ENCODE assay signal across 26 cellular contexts in the genomic region with DNA sequence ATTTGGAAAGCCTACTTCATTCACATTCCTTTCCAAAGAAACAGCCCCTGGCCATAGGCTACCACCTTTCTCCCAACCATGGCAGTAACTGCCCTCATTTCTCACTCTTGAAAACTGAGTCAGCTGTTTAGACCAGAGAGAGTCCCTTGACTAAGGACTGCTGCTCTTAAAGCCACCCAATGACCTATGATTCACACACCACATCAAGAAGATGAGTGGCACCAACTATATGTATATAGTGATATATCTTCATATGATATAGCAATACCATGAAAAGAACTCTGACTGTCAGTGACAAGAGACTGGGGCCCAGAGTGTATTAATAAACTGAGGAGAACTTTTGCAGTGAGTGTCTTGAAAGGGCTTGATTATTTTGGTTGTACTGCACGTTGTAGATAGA.
"Had no signal": no experiment of that assay in that cellular context is flagged by ENCODE, and none has a peak within 500 bp of the region (broad histone marks: within the 10 kb centered on the region; RNA-seq: fewer than 3 reads in every experiment).

No MANE protein-coding gene starts in this region.

- H3K27ac ChIP-seq: brain microvascular endothelial cell, coronary artery, dorsolateral prefrontal cortex had no signal

- DNase-seq: activated CD4-positive, alpha-beta T cell treated with anti-CD3 and anti-CD28 coated beads for 48 hours; activated CD4-positive, alpha-beta T cell treated with anti-CD3 and anti-CD28 coated beads, Interleukin-2, amount 50 U/mL, for 1 hour; activated CD4-positive, alpha-beta T cell treated with anti-CD3 and anti-CD28 coated beads, Interleukin-2, amount 50 U/mL, for 48 hours; activated CD4-positive, CD25-positive, alpha-beta regulatory T cell; activated CD4-positive, CD25-positive, alpha-beta regulatory T cell treated with anti-CD3 and anti-CD28 coated beads, Interleukin-2, amount 50 U/mL, for 72 hours; activated CD8-positive, alpha-beta memory T cell treated with anti-CD3 and anti-CD28 coated beads, Interleukin-2, amount 50 U/mL, for 48 hours; activated gamma-delta T cell; activated naive CD4-positive, alpha-beta T cell treated with anti-CD3 and anti-CD28 coated beads, Interleukin-2, amount 50 U/mL, for 16 hours; activated naive CD4-positive, alpha-beta T cell treated with Interleukin-2 at 50 U/mL for 16 hours; activated naive CD8-positive, alpha-beta T cell treated with anti-CD3 and anti-CD28 coated beads, Interleukin-2, amount 10 ng/mL, durations not matched to agents 7 days and 5 days; activated T-cell treated with anti-CD3 and anti-CD28 coated beads for 4 hours; activated T-cell treated with anti-CD3 and anti-CD28 coated beads, Interleukin-2, amount 50 U/mL, for 24 hours; amniotic stem cell; anterior cingulate cortex; brain microvascular endothelial cell; dorsolateral prefrontal cortex; effector memory CD4-positive, alpha-beta T cell; endodermal cell; foreskin fibroblast; head of caudate nucleus; T-helper 2 cell had no signal

- ATAC-seq: esophagus mucosa had no signal

- H3K36me3 ChIP-seq: brain microvascular endothelial cell had no signal

- H3K4me3 Mint-ChIP-seq: activated naive CD8-positive, alpha-beta T cell treated with anti-CD3 and anti-CD28 coated beads, Interleukin-2, amount 10 ng/mL, durations not matched to agents 7 days and 5 days; activated T-cell treated with anti-CD3 and anti-CD28 coated beads, Interleukin-2, amount 50 U/mL, for 24 hours; activated T-helper 1 cell treated with anti-CD3 and anti-CD28 coated beads, Interleukin-12 subunit alpha, Interleukin-12 subunit beta, Interleukin-2, Interleukin-4 antibody, amounts not matched to agents 30 ng/mL and 10 ng/mL and 1 ng/mL, durations not matched to agents 14 hours and 24 hours and 36 hours; central memory CD8-positive, alpha-beta T cell; dendritic cell treated with granulocyte-macrophage colony-stimulating factor and Interleukin-4, amounts not matched to agents 40 ng/mL and 50 ng/mL, for 4 days; endodermal cell had no signal

- H3K9me3 Mint-ChIP-seq: activated naive CD8-positive, alpha-beta T cell treated with anti-CD3 and anti-CD28 coated beads, Interleukin-2, amount 10 ng/mL, durations not matched to agents 7 days and 5 days; activated T-cell treated with anti-CD3 and anti-CD28 coated beads, Interleukin-2, amount 50 U/mL, for 24 hours; activated T-helper 1 cell treated with anti-CD3 and anti-CD28 coated beads, Interleukin-12 subunit alpha, Interleukin-12 subunit beta, Interleukin-2, Interleukin-4 antibody, amounts not matched to agents 30 ng/mL and 10 ng/mL and 1 ng/mL, durations not matched to agents 14 hours and 24 hours and 36 hours; central memory CD8-positive, alpha-beta T cell; dendritic cell treated with granulocyte-macrophage colony-stimulating factor and Interleukin-4, amounts not matched to agents 40 ng/mL and 50 ng/mL, for 4 days; endodermal cell had no signal

- H3K36me3 Mint-ChIP-seq: activated naive CD8-positive, alpha-beta T cell treated with anti-CD3 and anti-CD28 coated beads, Interleukin-2, amount 10 ng/mL, durations not matched to agents 7 days and 5 days had no signal

- H3K27me3 ChIP-seq: brain microvascular endothelial cell had no signal

- H3K4me1 Mint-ChIP-seq: activated naive CD8-positive, alpha-beta T cell treated with anti-CD3 and anti-CD28 coated beads, Interleukin-2, amount 10 ng/mL, durations not matched to agents 7 days and 5 days; central memory CD8-positive, alpha-beta T cell; endodermal cell had no signal

- H3K27ac Mint-ChIP-seq: activated naive CD8-positive, alpha-beta T cell treated with anti-CD3 and anti-CD28 coated beads, Interleukin-2, amount 10 ng/mL, durations not matched to agents 7 days and 5 days; activated T-cell treated with anti-CD3 and anti-CD28 coated beads, Interleukin-2, amount 50 U/mL, for 24 hours; activated T-helper 1 cell treated with anti-CD3 and anti-CD28 coated beads, Interleukin-12 subunit alpha, Interleukin-12 subunit beta, Interleukin-2, Interleukin-4 antibody, amounts not matched to agents 30 ng/mL and 10 ng/mL and 1 ng/mL, durations not matched to agents 14 hours and 24 hours and 36 hours; dendritic cell treated with granulocyte-macrophage colony-stimulating factor and Interleukin-4, amounts not matched to agents 40 ng/mL and 50 ng/mL, for 4 days; endodermal cell had no signal

- H3K4me3 ChIP-seq: coronary artery, dorsolateral prefrontal cortex had no signal
